Comparison of ENCODE assay signal across 2 cellular contexts in the genomic region with DNA sequence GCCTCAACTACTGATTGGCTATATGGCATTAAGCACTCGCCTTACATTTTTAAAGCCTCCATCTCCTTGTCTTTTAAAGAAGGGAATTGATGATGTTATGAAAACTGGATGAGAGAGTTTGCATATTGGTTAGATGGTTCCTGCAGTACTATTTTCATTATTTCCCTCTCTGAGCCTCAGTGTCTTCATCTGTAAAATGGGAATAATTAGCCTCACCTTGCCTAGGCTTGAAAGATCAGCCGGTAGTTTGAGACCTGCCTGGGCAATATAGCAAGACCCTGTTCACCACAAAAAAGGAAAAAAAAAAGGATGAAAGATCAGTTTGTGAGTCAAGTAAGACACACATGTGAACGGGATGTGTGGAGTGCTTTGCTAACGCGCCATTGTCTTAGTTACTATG.
TF ChIP-seq lines count a peak whose summit lies in the region.

No MANE protein-coding gene starts in this region.

TF ChIP-seq in H1, 55 proteins besides CTCF, POLR2A, EP300 and RAD21 (continued from another document):
- TF ChIP-seq KDM1A (IDR thresholded peaks at IDR 0.05; ENCODE audit: borderline replicate concordance, low read length), result peak; percentile 28; the same call in 1 of the 2 replicates

TF ChIP-seq in GM12891, 5 proteins besides CTCF, POLR2A, EP300 and RAD21 (continued from another document):
- no peak for TF ChIP-seq POLR2AphosphoS5 (IDR thresholded peaks at IDR 0.05; ENCODE audit: low read depth, low read length)
- no peak for TF ChIP-seq PAX5 (IDR thresholded peaks at IDR 0.05; ENCODE audit: insufficient read depth, low read length, severe bottlenecking)
- TF ChIP-seq TAF1 (IDR thresholded peaks at IDR 0.05; ENCODE audit: low read depth, low read length), result no peak
